In genomic region chr6:118280210-118280609, GRCh38 we compare ENCODE assay signal across 12 cellular contexts.
DNase-seq lines count a peak whose midpoint lies in the region; ATAC-seq lines count a peak whose summit lies in the region.
"Had no signal": no experiment of that assay in that cellular context is flagged by ENCODE, and none has a peak within 500 bp of the region (broad histone marks: within the 10 kb centered on the region; RNA-seq: fewer than 3 reads in every experiment).

No MANE protein-coding gene starts in this region.

- H3K9me3 ChIP-seq in mesenchymal stem cell (ENCODE audit: control insufficient read depth, low read length), result no peaks in the 10 kb centered on the region
- H3K9me3 ChIP-seq in naive thymus-derived CD4-positive, alpha-beta T cell (ENCODE audit: control insufficient read depth in 2 of 3, low read length in 3 of 3), result no peaks in the 10 kb centered on the region

- no peak overlapping the region for H2BK12ac ChIP-seq in mesenchymal stem cell (ENCODE audit: low read length in 2 of 2)

- H3K23ac ChIP-seq in mesenchymal stem cell (ENCODE audit: low read length in 2 of 2), result no peak overlapping the region

- H3K4ac ChIP-seq in mesenchymal stem cell (ENCODE audit: low read depth in 1 of 2, low read length in 2 of 2), result no peak overlapping the region

- H3K14ac ChIP-seq in mesenchymal stem cell (ENCODE audit: low read length in 2 of 2), result no peak overlapping the region

- no peak overlapping the region for H2AK5ac ChIP-seq in mesenchymal stem cell (ENCODE audit: low read length, severe bottlenecking)

- H3K27me3 Mint-ChIP-seq in naive thymus-derived CD4-positive, alpha-beta T cell, result peaks cover 10 to 45% (median 22%) of the 10 kb centered on the region in 5 donors
- H3K27me3 Mint-ChIP-seq in T-helper 2 cell treated with Interferon-gamma antibody and Interleukin-4, amounts not matched to agents 5 μg/mL and 100 μg/mL, for 36 hours (ENCODE audit: low read depth), result peaks cover 23% of the 10 kb centered on the region

- no peak overlapping the region for H3K4me3 Mint-ChIP-seq in naive thymus-derived CD4-positive, alpha-beta T cell
- H3K4me3 Mint-ChIP-seq in T-helper 2 cell treated with Interferon-gamma antibody and Interleukin-4, amounts not matched to agents 5 μg/mL and 100 μg/mL, for 36 hours, result no peak overlapping the region

- no peak overlapping the region for H2BK15ac ChIP-seq in mesenchymal stem cell (ENCODE audit: low read depth, poor library complexity, severe bottlenecking)

- CTCF ChIA-PET in naive thymus-derived CD4-positive, alpha-beta T cell (lab: Charles Lee), result no interaction called here

- H3K9ac ChIP-seq in mesenchymal stem cell (ENCODE audit: low read length), result no peak overlapping the region

- no peak overlapping the region for H3K27ac ChIP-seq in mesenchymal stem cell (ENCODE audit: low read length, poor library complexity, severe bottlenecking)
- H3K27ac ChIP-seq in naive thymus-derived CD4-positive, alpha-beta T cell (ENCODE audit: low read depth, low read length), result no peak overlapping the region

- intact Hi-C loops in naive thymus-derived CD4-positive, alpha-beta T cell (cut with micrococcal nuclease), result loop anchor here (5.0 kb wide), 2 partner anchors 287 to 612 kb away; partner anchors contain the start of gene ASF1A (in 1 of the 2)
- intact Hi-C loops in cardiac septum (cut with DNase I), result loop anchor here (5.0 to 10.0 kb wide), 2 partner anchors 303 to 525 kb away; no protein-coding TSS in a partner anchor

- H3K36me3 ChIP-seq in mesenchymal stem cell (ENCODE audit: control insufficient read depth in 1 of 2, insufficient read depth in 2 of 2, low read depth in 1 of 2, low read length in 2 of 2), result no peaks in the 10 kb centered on the region
- no peaks in the 10 kb centered on the region for H3K36me3 ChIP-seq in naive thymus-derived CD4-positive, alpha-beta T cell (ENCODE audit: control insufficient read depth in 2 of 3, insufficient read depth in 3 of 3, low read length in 3 of 3)

- no peak overlapping the region for H2AFZ ChIP-seq in mesenchymal stem cell (ENCODE audit: low read depth, low read length)

- H3K36me3 Mint-ChIP-seq in naive thymus-derived CD4-positive, alpha-beta T cell, result no peaks in the 10 kb centered on the region
- H3K36me3 Mint-ChIP-seq in T-helper 2 cell treated with Interferon-gamma antibody and Interleukin-4, amounts not matched to agents 5 μg/mL and 100 μg/mL, for 36 hours (ENCODE audit: low read depth), result no peaks in the 10 kb centered on the region

- no peak overlapping the region for H2BK5ac ChIP-seq in mesenchymal stem cell (ENCODE audit: low read depth, low read length, poor library complexity, severe bottlenecking)

- H3K4me2 ChIP-seq in mesenchymal stem cell (ENCODE audit: low read length, poor library complexity, severe bottlenecking), result no peak overlapping the region

- peaks cover 2% of the 10 kb centered on the region for H3K4me1 ChIP-seq in mesenchymal stem cell (ENCODE audit: control insufficient read depth, insufficient read depth, low read depth, low read length)
- H3K4me1 ChIP-seq in naive thymus-derived CD4-positive, alpha-beta T cell (ENCODE audit: control insufficient read depth in 2 of 2, insufficient read depth in 2 of 2, low read length in 2 of 2), result no peaks in the 10 kb centered on the region

- DNase-seq in mesenchymal stem cell (peak; percentile 35), cardiac septum (ENCODE audit: low spot score) (no peak), DMS153 (lab: John Stamatoyannopoulos, UW) (no peak)
- no peak for DNase-seq in naive thymus-derived CD4-positive, alpha-beta T cell
- no peak for DNase-seq in T-helper 2 cell treated with Interferon-gamma antibody and Interleukin-4, amounts not matched to agents 5 μg/mL and 100 μg/mL, for 36 hours (ENCODE audit: low spot score)
- DNase-seq: DMS 273 treated with DMSO at 0.1 percent for 48 hours, NCI-H2081, Right ventricle myocardium superior had no signal

- H3K27ac Mint-ChIP-seq in naive thymus-derived CD4-positive, alpha-beta T cell, result no peak overlapping the region
- no peak overlapping the region for H3K27ac Mint-ChIP-seq in T-helper 2 cell treated with Interferon-gamma antibody and Interleukin-4, amounts not matched to agents 5 μg/mL and 100 μg/mL, for 36 hours

- H3K4me3 ChIP-seq in mesenchymal stem cell (ENCODE audit: insufficient read depth in 1 of 2, low read depth in 1 of 2, low read length in 2 of 2), result no peak overlapping the region
- no peak overlapping the region for H3K4me3 ChIP-seq in naive thymus-derived CD4-positive, alpha-beta T cell (ENCODE audit: low read length)

- no peak overlapping the region for H3K18ac ChIP-seq in mesenchymal stem cell (ENCODE audit: low read depth in 1 of 2, low read length in 2 of 2)

- no peak overlapping the region for H4K8ac ChIP-seq in mesenchymal stem cell (ENCODE audit: low read length)

- peaks cover 10 to 25% of the 10 kb centered on the region in 2 experiments for H3K27me3 ChIP-seq in mesenchymal stem cell (ENCODE audit: control insufficient read depth in 1 of 2, insufficient read depth in 1 of 2, low read length in 2 of 2)
- no peaks in the 10 kb centered on the region for H3K27me3 ChIP-seq in naive thymus-derived CD4-positive, alpha-beta T cell (ENCODE audit: control insufficient read depth in 2 of 2, insufficient read depth in 2 of 2, low read length in 2 of 2)

- no peaks in the 10 kb centered on the region for H3K79me1 ChIP-seq in mesenchymal stem cell (replicated peaks; ENCODE audit: low read length, poor library complexity, severe bottlenecking)

- peak; percentile 98 for ATAC-seq in GM18909 (IDR thresholded peaks at IDR 0.05; ENCODE audit: poor library complexity, unreplicated experiment)
- ATAC-seq in GM21717 (IDR thresholded peaks at IDR 0.05; ENCODE audit: unreplicated experiment), result peak; percentile 100
- peak; percentile 95 for ATAC-seq in HG03196 (IDR thresholded peaks at IDR 0.05; ENCODE audit: unreplicated experiment)
- ATAC-seq in naive thymus-derived CD4-positive, alpha-beta T cell, result no peak
- ATAC-seq: sciatic nerve had no signal

- no peaks in the 10 kb centered on the region for H3K9me3 Mint-ChIP-seq in naive thymus-derived CD4-positive, alpha-beta T cell
- no peaks in the 10 kb centered on the region for H3K9me3 Mint-ChIP-seq in T-helper 2 cell treated with Interferon-gamma antibody and Interleukin-4, amounts not matched to agents 5 μg/mL and 100 μg/mL, for 36 hours

- no peak overlapping the region for H2BK120ac ChIP-seq in mesenchymal stem cell (ENCODE audit: low read depth, low read length)

- peaks cover 0 to 7% (median 0%) of the 10 kb centered on the region in 7 donors for H3K4me1 Mint-ChIP-seq in naive thymus-derived CD4-positive, alpha-beta T cell
- H3K4me1 Mint-ChIP-seq in T-helper 2 cell treated with Interferon-gamma antibody and Interleukin-4, amounts not matched to agents 5 μg/mL and 100 μg/mL, for 36 hours (ENCODE audit: low read depth), result peaks cover 6% of the 10 kb centered on the region

- WGBS in mesenchymal stem cell, result 30% methylated on average over 2 of the region's 2 CpGs

- POLR2A ChIA-PET in naive thymus-derived CD4-positive, alpha-beta T cell (lab: Charles Lee), result no interaction called here

- no peak overlapping the region for H4K91ac ChIP-seq in mesenchymal stem cell (ENCODE audit: low read length)
